In genomic region chr3:30548605-30549004, GRCh38 we compare ENCODE assay signal across 11 cellular contexts. TPM values are rescaled to one million over a fixed set of nuclear protein-coding genes. Genes with fewer than 3 reads are reported as not detected.
DNase-seq lines count a peak whose midpoint lies in the region; ATAC-seq lines count a peak whose summit lies in the region.
"Had no signal": no experiment of that assay in that cellular context is flagged by ENCODE, and none has a peak within 500 bp of the region (broad histone marks: within the 10 kb centered on the region; RNA-seq: fewer than 3 reads in every experiment).

No MANE protein-coding gene starts in this region.

- H3K27me3 ChIP-seq in CD4-positive, CD25-positive, alpha-beta regulatory T cell (ENCODE audit: control insufficient read depth, insufficient read depth, low read length) = no peaks in the 10 kb centered on the region

- no peaks in the 10 kb centered on the region for H3K36me3 ChIP-seq in CD4-positive, CD25-positive, alpha-beta regulatory T cell (ENCODE audit: control insufficient read depth, insufficient read depth, low read length)

- DNase-seq in CD4-positive, CD25-positive, alpha-beta regulatory T cell = peak in 2 of 3 donors; percentile 4 to 32
- peak; percentile 57 for DNase-seq in activated CD4-positive, alpha-beta memory T cell treated with anti-CD3 and anti-CD28 coated beads for 36 hours
- DNase-seq in iPS-NIHi11 (ENCODE audit: low spot score) (peak; percentile 51), SHP77 treated with DMSO at 0.1 percent for 48 hours (lab: John Stamatoyannopoulos, UW) (no peak), GDM1 (lab: John Stamatoyannopoulos, UW) (no peak), NCI-H82 (lab: John Stamatoyannopoulos, UW) (no peak), H4 (ENCODE audit: low spot score) (no peak)

- no peak overlapping the region for H3K4me3 Mint-ChIP-seq in CD4-positive, CD25-positive, alpha-beta regulatory T cell
- no peak overlapping the region for H3K4me3 Mint-ChIP-seq in activated CD4-positive, alpha-beta memory T cell treated with anti-CD3 and anti-CD28 coated beads for 36 hours
- H3K4me3 Mint-ChIP-seq: naive thymus-derived CD4-positive, alpha-beta T cell; stimulated activated naive CD8-positive, alpha-beta T cell treated with anti-CD3 and anti-CD28 coated beads, Interleukin-15, amount 100 ng/mL, for 72 hours had no signal

- intact Hi-C loops in activated CD4-positive, alpha-beta memory T cell treated with anti-CD3 and anti-CD28 coated beads for 36 hours (cut with micrococcal nuclease) = loop anchor here (5.0 kb wide), 1 partner anchor 201 kb away; no protein-coding TSS in a partner anchor

- no peak overlapping the region for H3K27ac ChIP-seq in CD4-positive, CD25-positive, alpha-beta regulatory T cell (ENCODE audit: insufficient read depth, low read length, poor library complexity, severe bottlenecking)
- H3K27ac ChIP-seq: C4-2B had no signal

- POLR2A ChIA-PET in activated CD4-positive, alpha-beta memory T cell treated with anti-CD3 and anti-CD28 coated beads for 36 hours (lab: Charles Lee) = interaction anchor here (0.6 to 1.6 kb wide), 3 partner anchors 40 to 81 kb away, joined by 3 to 4 read pairs (median 3); partner anchors contain the start of gene TGFBR2

- H3K36me3 Mint-ChIP-seq in CD4-positive, CD25-positive, alpha-beta regulatory T cell = no peaks in the 10 kb centered on the region
- H3K36me3 Mint-ChIP-seq in activated CD4-positive, alpha-beta memory T cell treated with anti-CD3 and anti-CD28 coated beads for 36 hours = no peaks in the 10 kb centered on the region

- H3K4me1 ChIP-seq in CD4-positive, CD25-positive, alpha-beta regulatory T cell (ENCODE audit: control insufficient read depth, insufficient read depth, low read length, poor library complexity, severe bottlenecking) = no peaks in the 10 kb centered on the region

- H3K27me3 Mint-ChIP-seq in CD4-positive, CD25-positive, alpha-beta regulatory T cell = peaks cover 4% of the 10 kb centered on the region
- no peaks in the 10 kb centered on the region for H3K27me3 Mint-ChIP-seq in activated CD4-positive, alpha-beta memory T cell treated with anti-CD3 and anti-CD28 coated beads for 36 hours
- H3K27me3 Mint-ChIP-seq: naive thymus-derived CD4-positive, alpha-beta T cell; stimulated activated naive CD8-positive, alpha-beta T cell treated with anti-CD3 and anti-CD28 coated beads, Interleukin-15, amount 100 ng/mL, for 72 hours had no signal

- H3K9me3 Mint-ChIP-seq in CD4-positive, CD25-positive, alpha-beta regulatory T cell = peaks cover 0 to 2% (median 0%) of the 10 kb centered on the region in 7 donors
- no peaks in the 10 kb centered on the region for H3K9me3 Mint-ChIP-seq in activated CD4-positive, alpha-beta memory T cell treated with anti-CD3 and anti-CD28 coated beads for 36 hours

- ATAC-seq in CD4-positive, CD25-positive, alpha-beta regulatory T cell (ENCODE audit: low read depth in 2 of 2) = no peak
- ATAC-seq in HG02642 (IDR thresholded peaks at IDR 0.05; ENCODE audit: poor library complexity, unreplicated experiment) = peak; percentile 59
- ATAC-seq: naive thymus-derived CD4-positive, alpha-beta T cell; stimulated activated naive CD8-positive, alpha-beta T cell treated with anti-CD3 and anti-CD28 coated beads, Interleukin-15, amount 100 ng/mL, for 72 hours had no signal

- no peak overlapping the region for H3K4me3 ChIP-seq in CD4-positive, CD25-positive, alpha-beta regulatory T cell (ENCODE audit: low read depth, low read length)

- CTCF ChIA-PET in activated CD4-positive, alpha-beta memory T cell treated with anti-CD3 and anti-CD28 coated beads for 36 hours (lab: Charles Lee) = interaction anchor here (0.8 kb wide), 1 partner anchor 145 kb away, joined by 4 read pairs; no protein-coding TSS in a partner anchor

- no peaks in the 10 kb centered on the region for H3K9me3 ChIP-seq in CD4-positive, CD25-positive, alpha-beta regulatory T cell (ENCODE audit: control insufficient read depth in 2 of 2, low read length in 2 of 2)

- peaks cover 0 to 13% (median 4%) of the 10 kb centered on the region in 4 donors for H3K4me1 Mint-ChIP-seq in CD4-positive, CD25-positive, alpha-beta regulatory T cell
- H3K4me1 Mint-ChIP-seq in activated CD4-positive, alpha-beta memory T cell treated with anti-CD3 and anti-CD28 coated beads for 36 hours (ENCODE audit: low read depth) = peaks cover 24% of the 10 kb centered on the region

- H3K27ac Mint-ChIP-seq in CD4-positive, CD25-positive, alpha-beta regulatory T cell = peak overlapping the region in 1 of 3 donors; percentile 62
- H3K27ac Mint-ChIP-seq in activated CD4-positive, alpha-beta memory T cell treated with anti-CD3 and anti-CD28 coated beads for 36 hours = no peak overlapping the region
- H3K27ac Mint-ChIP-seq: naive thymus-derived CD4-positive, alpha-beta T cell; stimulated activated naive CD8-positive, alpha-beta T cell treated with anti-CD3 and anti-CD28 coated beads, Interleukin-15, amount 100 ng/mL, for 72 hours had no signal

RNA-seq across cellular contexts. Expression of gene TGFBR2, which starts 57.8 kb away (rescaled TPM):
- total RNA-seq in CD4-positive, CD25-positive, alpha-beta regulatory T cell = 57.4 TPM
- polyA plus RNA-seq in CD4-positive, CD25-positive, alpha-beta regulatory T cell = 10 to 100 TPM; 35.8 to 92.6 (median 61.0) TPM
- 10 to 100 TPM; 36.8 to 37.0 TPM for total RNA-seq in activated CD4-positive, alpha-beta memory T cell treated with anti-CD3 and anti-CD28 coated beads for 36 hours
- total RNA-seq in H4 (2014; rRNA removed; shearing (Covaris generic)) = 9.0 and 13.4 TPM in 2 replicates

Comparison
In these comparisons a context has a peak if more than half of its experiments do, and no peak if none do; other contexts are left out.
1. DNase-seq: peak in CD4-positive, CD25-positive, alpha-beta regulatory T cell (2 of 3), activated CD4-positive, alpha-beta memory T cell treated with anti-CD3 and anti-CD28 coated beads for 36 hours (single experiment) and iPS-NIHi11 (single experiment); none in SHP77 treated with DMSO at 0.1 percent for 48 hours (single experiment), GDM1 (single experiment), NCI-H82 (single experiment) and H4 (single experiment).